ENCODE assay signal across 1 cellular context in genomic region chr3:85255954-85256353, GRCh38.
TF ChIP-seq lines count a peak whose summit lies in the region.

No MANE protein-coding gene starts in this region.

TF ChIP-seq in HEK293T, 16 proteins besides CTCF, POLR2A, EP300 and RAD21 (continued from another document):
- no peak for TF ChIP-seq LEF1 (IDR thresholded peaks at IDR 0.05; ENCODE audit: borderline replicate concordance)
- TF ChIP-seq FOXK2 (IDR thresholded peaks at IDR 0.05): no peak
- no peak for TF ChIP-seq HDGF (IDR thresholded peaks at IDR 0.05; ENCODE audit: borderline replicate concordance)
- no peak for TF ChIP-seq ARNT (IDR thresholded peaks at IDR 0.05)
- TF ChIP-seq FOXM1 (IDR thresholded peaks at IDR 0.05; ENCODE audit: borderline replicate concordance): no peak
